1 cellular context compared by ENCODE assay signal in the genomic region with DNA sequence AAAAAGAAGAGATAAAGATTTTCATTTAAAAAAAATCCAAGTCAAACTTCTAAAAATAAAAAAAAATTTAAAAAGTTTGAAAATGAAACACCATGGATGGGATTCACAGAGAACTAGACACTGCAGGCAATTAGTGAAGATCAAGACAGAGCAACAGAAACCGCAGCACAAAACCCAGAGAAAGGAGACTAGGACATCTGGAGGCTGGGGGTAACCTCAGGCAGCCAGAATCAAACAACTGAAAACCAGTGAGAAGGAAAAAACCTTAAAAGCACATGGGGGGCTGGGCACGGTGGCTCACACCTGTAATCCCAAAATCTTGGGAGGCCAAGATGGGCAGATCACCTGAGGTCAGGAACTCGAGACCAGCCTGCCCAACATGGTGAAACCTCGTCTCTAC.
TF ChIP-seq lines count a peak whose summit lies in the region.

No MANE protein-coding gene starts in this region.

TF ChIP-seq in GM23338, 12 proteins besides CTCF, POLR2A, EP300 and RAD21 (continued from another document):
- TF ChIP-seq, protein P1, sequence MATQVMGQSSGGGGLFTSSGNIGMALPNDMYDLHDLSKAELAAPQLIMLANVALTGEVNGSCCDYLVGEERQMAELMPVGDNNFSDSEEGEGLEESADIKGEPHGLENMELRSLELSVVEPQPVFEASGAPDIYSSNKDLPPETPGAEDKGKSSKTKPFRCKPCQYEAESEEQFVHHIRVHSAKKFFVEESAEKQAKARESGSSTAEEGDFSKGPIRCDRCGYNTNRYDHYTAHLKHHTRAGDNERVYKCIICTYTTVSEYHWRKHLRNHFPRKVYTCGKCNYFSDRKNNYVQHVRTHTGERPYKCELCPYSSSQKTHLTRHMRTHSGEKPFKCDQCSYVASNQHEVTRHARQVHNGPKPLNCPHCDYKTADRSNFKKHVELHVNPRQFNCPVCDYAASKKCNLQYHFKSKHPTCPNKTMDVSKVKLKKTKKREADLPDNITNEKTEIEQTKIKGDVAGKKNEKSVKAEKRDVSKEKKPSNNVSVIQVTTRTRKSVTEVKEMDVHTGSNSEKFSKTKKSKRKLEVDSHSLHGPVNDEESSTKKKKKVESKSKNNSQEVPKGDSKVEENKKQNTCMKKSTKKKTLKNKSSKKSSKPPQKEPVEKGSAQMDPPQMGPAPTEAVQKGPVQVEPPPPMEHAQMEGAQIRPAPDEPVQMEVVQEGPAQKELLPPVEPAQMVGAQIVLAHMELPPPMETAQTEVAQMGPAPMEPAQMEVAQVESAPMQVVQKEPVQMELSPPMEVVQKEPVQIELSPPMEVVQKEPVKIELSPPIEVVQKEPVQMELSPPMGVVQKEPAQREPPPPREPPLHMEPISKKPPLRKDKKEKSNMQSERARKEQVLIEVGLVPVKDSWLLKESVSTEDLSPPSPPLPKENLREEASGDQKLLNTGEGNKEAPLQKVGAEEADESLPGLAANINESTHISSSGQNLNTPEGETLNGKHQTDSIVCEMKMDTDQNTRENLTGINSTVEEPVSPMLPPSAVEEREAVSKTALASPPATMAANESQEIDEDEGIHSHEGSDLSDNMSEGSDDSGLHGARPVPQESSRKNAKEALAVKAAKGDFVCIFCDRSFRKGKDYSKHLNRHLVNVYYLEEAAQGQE (IDR thresholded peaks at IDR 0.05; ENCODE audit: unreplicated experiment) = no peak
